Comparison of ENCODE assay signal across 17 cellular contexts in genomic region chr11:61151545-61152252, GRCh38. TPM values are rescaled to one million over a fixed set of nuclear protein-coding genes. Genes with fewer than 3 reads are reported as not detected.
A peak's percentile ranks its signal among the peaks of the same experiment; 100 is the strongest.
DNase-seq lines count a peak whose midpoint lies in the region; ATAC-seq and TF ChIP-seq lines count a peak whose summit lies in the region.
"Had no signal": no experiment of that assay in that cellular context is flagged by ENCODE, and none has a peak within 500 bp of the region (broad histone marks: within the 10 kb centered on the region; RNA-seq: fewer than 3 reads in every experiment).

No MANE protein-coding gene starts in this region.

- no peak for DNase-seq in Calu3
- no peak for DNase-seq in gastrocnemius medialis
- DNase-seq in activated naive CD4-positive, alpha-beta T cell treated with anti-CD3 and anti-CD28 coated beads, Interleukin-2, amount 50 U/mL, for 72 hours (ENCODE audit: low spot score in 2 of 2): no peak
- no peak for DNase-seq in CD4-positive, alpha-beta memory T cell
- DNase-seq: activated gamma-delta T cell, EL, GM23248, NCI-H1436 treated with DMSO at 0.1 percent for 48 hours, NCI-H2227 treated with DMSO at 0.1 percent for 48 hours, T-helper 1 cell had no signal

- no peak for TF ChIP-seq POLR2A in gastrocnemius medialis (IDR thresholded peaks at IDR 0.05)

- peak overlapping the region; percentile 49 for H3K4me3 Mint-ChIP-seq in Calu3 (ENCODE audit: low read depth, unreplicated experiment)
- H3K4me3 Mint-ChIP-seq in brain: peak overlapping the region in 3 of 5 experiments; percentile 15 to 63 (median 38)
- H3K4me3 Mint-ChIP-seq in CD4-positive, alpha-beta memory T cell: no peak overlapping the region
- H3K4me3 Mint-ChIP-seq: stimulated activated effector memory CD8-positive, alpha-beta T cell treated with anti-CD3 and anti-CD28 coated beads, Interleukin-12 subunit alpha, Interleukin-12 subunit beta, amount 100 ng/mL, for 72 hours had no signal

- peak overlapping the region in 3 of 4 donors; percentile 36 to 71 (median 65) for H3K27ac ChIP-seq in gastrocnemius medialis
- no peak overlapping the region for H3K27ac ChIP-seq in CD4-positive, alpha-beta memory T cell (ENCODE audit: low read depth, low read length)

- H3K27ac Mint-ChIP-seq in Calu3 (ENCODE audit: unreplicated experiment) (peak overlapping the region; percentile 49), brain (peak overlapping the region in 3 of 5 experiments; percentile 87 to 95 (median 90))
- H3K27ac Mint-ChIP-seq in activated naive CD4-positive, alpha-beta T cell treated with anti-CD3 and anti-CD28 coated beads, Interleukin-2, amount 50 U/mL, for 72 hours: peak overlapping the region in 1 of 2 donors; percentile 62
- no peak overlapping the region for H3K27ac Mint-ChIP-seq in CD4-positive, alpha-beta memory T cell
- H3K27ac Mint-ChIP-seq: stimulated activated effector memory CD8-positive, alpha-beta T cell treated with anti-CD3 and anti-CD28 coated beads, Interleukin-12 subunit alpha, Interleukin-12 subunit beta, amount 100 ng/mL, for 72 hours had no signal

- ATAC-seq in gastrocnemius medialis (peak; percentile 73 to 89), GM19324 (IDR thresholded peaks at IDR 0.05; ENCODE audit: low FRiP score, unreplicated experiment) (no peak), HG03280 (IDR thresholded peaks at IDR 0.05; ENCODE audit: unreplicated experiment) (no peak)
- ATAC-seq in activated naive CD4-positive, alpha-beta T cell treated with anti-CD3 and anti-CD28 coated beads, Interleukin-2, amount 50 U/mL, for 72 hours: no peak
- ATAC-seq: stimulated activated effector memory CD8-positive, alpha-beta T cell treated with anti-CD3 and anti-CD28 coated beads, Interleukin-12 subunit alpha, Interleukin-12 subunit beta, amount 100 ng/mL, for 72 hours had no signal

- CTCF ChIA-PET in Calu3 (lab: Charles Lee): interaction anchor here (0.9 kb wide), 1 partner anchor 10 kb away, joined by 3 read pairs; no protein-coding TSS in a partner anchor
- CTCF ChIA-PET in CD4-positive, alpha-beta memory T cell (lab: Charles Lee; ENCODE audit: partially characterized antibody): interaction anchor here (1.6 kb wide), 1 partner anchor 68 kb away, joined by 3 read pairs; no protein-coding TSS in a partner anchor

- POLR2A ChIA-PET in CD4-positive, alpha-beta memory T cell (lab: Charles Lee; ENCODE audit: partially characterized antibody): no interaction called here

- peaks cover 85% of the 10 kb centered on the region for H3K4me1 ChIP-seq in mucosa of stomach (ENCODE audit: control insufficient read depth, insufficient read depth, low read length)
- H3K4me1 ChIP-seq in gastrocnemius medialis: peaks cover 50 to 53% of the 10 kb centered on the region in 2 donors
- no peaks in the 10 kb centered on the region for H3K4me1 ChIP-seq in CD4-positive, alpha-beta memory T cell (ENCODE audit: insufficient read depth, low read length)

- H3K9me3 Mint-ChIP-seq in Calu3 (ENCODE audit: low read depth, unreplicated experiment): peaks cover 8% of the 10 kb centered on the region
- H3K9me3 Mint-ChIP-seq in brain: peaks cover 15 to 28% (median 21%) of the 10 kb centered on the region in 5 experiments
- H3K9me3 Mint-ChIP-seq in activated naive CD4-positive, alpha-beta T cell treated with anti-CD3 and anti-CD28 coated beads, Interleukin-2, amount 50 U/mL, for 72 hours: peaks cover 10 to 24% of the 10 kb centered on the region in 2 donors
- H3K9me3 Mint-ChIP-seq in CD4-positive, alpha-beta memory T cell: peaks cover 0 to 18% (median 15%) of the 10 kb centered on the region in 8 donors

- H3K27me3 Mint-ChIP-seq in Calu3 (ENCODE audit: unreplicated experiment) (no peaks in the 10 kb centered on the region), brain (peaks cover 3% of the 10 kb centered on the region)
- H3K27me3 Mint-ChIP-seq in CD4-positive, alpha-beta memory T cell: no peaks in the 10 kb centered on the region

- H3K4me3 ChIP-seq in mucosa of stomach (ENCODE audit: low read length) (no peak overlapping the region), gastrocnemius medialis (no peak overlapping the region)
- no peak overlapping the region for H3K4me3 ChIP-seq in CD4-positive, alpha-beta memory T cell (ENCODE audit: low read length in 2 of 2)
- H3K4me3 ChIP-seq: GM23248 had no signal

- H3K36me3 Mint-ChIP-seq in Calu3 (ENCODE audit: insufficient read depth, unreplicated experiment): peaks cover 27% of the 10 kb centered on the region
- peaks cover 29% of the 10 kb centered on the region for H3K36me3 Mint-ChIP-seq in brain
- peaks cover 17 to 27% of the 10 kb centered on the region in 2 donors for H3K36me3 Mint-ChIP-seq in activated naive CD4-positive, alpha-beta T cell treated with anti-CD3 and anti-CD28 coated beads, Interleukin-2, amount 50 U/mL, for 72 hours
- H3K36me3 Mint-ChIP-seq in CD4-positive, alpha-beta memory T cell: peaks cover 13 to 21% of the 10 kb centered on the region in 2 donors
- H3K36me3 Mint-ChIP-seq: stimulated activated effector memory CD8-positive, alpha-beta T cell treated with anti-CD3 and anti-CD28 coated beads, Interleukin-12 subunit alpha, Interleukin-12 subunit beta, amount 100 ng/mL, for 72 hours had no signal

- H3K27me3 ChIP-seq in mucosa of stomach (ENCODE audit: control insufficient read depth, insufficient read depth, low read length): no peaks in the 10 kb centered on the region
- H3K27me3 ChIP-seq in gastrocnemius medialis: no peaks in the 10 kb centered on the region
- no peaks in the 10 kb centered on the region for H3K27me3 ChIP-seq in CD4-positive, alpha-beta memory T cell (ENCODE audit: insufficient read depth, low read length)

- in situ Hi-C loops in gastrocnemius medialis (cut with MboI; ENCODE audit: low sequenced_read_pairs in 4 of 4): loop anchor here in 1 of 4 donors (25.0 kb wide), 1 partner anchor 239 kb away; the partner anchor contains the start of genes PRPF19, TMEM109 and TMEM132A

- H3K9me3 ChIP-seq in mucosa of stomach (ENCODE audit: control insufficient read depth, low read length): no peaks in the 10 kb centered on the region
- no peaks in the 10 kb centered on the region for H3K9me3 ChIP-seq in gastrocnemius medialis
- peaks cover 0 to 3% of the 10 kb centered on the region in 2 donors for H3K9me3 ChIP-seq in CD4-positive, alpha-beta memory T cell (ENCODE audit: control insufficient read depth in 1 of 2, low read length in 2 of 2)

- intact Hi-C loops in Calu3 (cut with micrococcal nuclease; ENCODE audit: unreplicated experiment): no loop called here
- intact Hi-C loops in gastrocnemius medialis (cut with DNase I; ENCODE audit: low total_unique reads): loop anchor here (5.0 kb wide), 1 partner anchor 531 kb away; the partner anchor contains the start of gene DAGLA
- intact Hi-C loops in CD4-positive, alpha-beta memory T cell (cut with micrococcal nuclease): no loop called here

- H3K4me1 Mint-ChIP-seq in Calu3 (ENCODE audit: low read depth, unreplicated experiment) (peaks cover 63% of the 10 kb centered on the region), brain (peaks cover 69% of the 10 kb centered on the region)
- H3K4me1 Mint-ChIP-seq in CD4-positive, alpha-beta memory T cell: peaks cover 0 to 15% (median 6%) of the 10 kb centered on the region in 4 donors

- peak overlapping the region; percentile 1 for H3K9ac ChIP-seq in mucosa of stomach (ENCODE audit: low read length)
- H3K9ac ChIP-seq: GM23248 had no signal

- H3K36me3 ChIP-seq in mucosa of stomach (ENCODE audit: control insufficient read depth, insufficient read depth, low read length) (no peaks in the 10 kb centered on the region), gastrocnemius medialis (no peaks in the 10 kb centered on the region)
- H3K36me3 ChIP-seq in CD4-positive, alpha-beta memory T cell (ENCODE audit: insufficient read depth, low read length): no peaks in the 10 kb centered on the region

- TF ChIP-seq CTCF in Calu3 (IDR thresholded peaks at IDR 0.05; ENCODE audit: unreplicated experiment): no peak
- no peak for TF ChIP-seq CTCF in brain (conservative IDR thresholded peaks at IDR 0.05)
- no peak for TF ChIP-seq CTCF in gastrocnemius medialis (IDR thresholded peaks at IDR 0.05 in 4 of 5, conservative IDR thresholded peaks at IDR 0.05 in 1 of 5)

- no TSS peak for BruUV-seq in Calu3 (replicated peaks; lab: Mats Ljungman, UMichigan)

RNA-seq across cellular contexts. Expression of gene VPS37C, which starts 9.5 kb away (rescaled TPM):
- 22.7 TPM in 2 replicates for total RNA-seq in Calu3 (2022)
- polyA plus RNA-seq in brain (ENCODE audit: insufficient read depth, low read depth, low replicate concordance): 19.0 TPM
- 10 to 100 TPM; 17.7 to 27.1 (median 23.5) TPM for total RNA-seq in gastrocnemius medialis
- total RNA-seq in activated naive CD4-positive, alpha-beta T cell treated with anti-CD3 and anti-CD28 coated beads, Interleukin-2, amount 50 U/mL, for 72 hours: 10 to 100 TPM; 10.2 to 10.9 TPM
- total RNA-seq in CD4-positive, alpha-beta memory T cell: 1 to 10 TPM; 7.3 to 7.9 TPM
- polyA plus RNA-seq in CD4-positive, alpha-beta memory T cell: under 1 TPM; 0.25 to 0.93 TPM

RNA-seq across cellular contexts. Expression of gene CD5, which starts 49.4 kb away (rescaled TPM):
- not detected in 2 replicates for total RNA-seq in Calu3 (2022)
- polyA plus RNA-seq in brain (ENCODE audit: insufficient read depth, low read depth, low replicate concordance): 0.29 TPM
- total RNA-seq in gastrocnemius medialis: under 1 TPM in 2 of 4 donors, not detected in 2; 0.46 to 0.53 TPM
- total RNA-seq in activated naive CD4-positive, alpha-beta T cell treated with anti-CD3 and anti-CD28 coated beads, Interleukin-2, amount 50 U/mL, for 72 hours: 100 to 1,000 TPM; 227 to 294 TPM
- 100 to 1,000 TPM; 283 to 289 TPM for total RNA-seq in CD4-positive, alpha-beta memory T cell
- polyA plus RNA-seq in CD4-positive, alpha-beta memory T cell: 100 to 1,000 TPM; 170 to 323 TPM
- total RNA-seq: GM23248, lung microvascular endothelial cell had no signal
- polyA plus RNA-seq: GM23248 had no signal

RNA-seq across cellular contexts. Expression of gene PGA3, which starts 51.6 kb away (rescaled TPM):
- not detected in 2 replicates for total RNA-seq in Calu3 (2022)
- 0.24 TPM for polyA plus RNA-seq in brain (ENCODE audit: insufficient read depth, low read depth, low replicate concordance)
- total RNA-seq in gastrocnemius medialis: not detected
- total RNA-seq in activated naive CD4-positive, alpha-beta T cell treated with anti-CD3 and anti-CD28 coated beads, Interleukin-2, amount 50 U/mL, for 72 hours: not detected
- not detected for total RNA-seq in CD4-positive, alpha-beta memory T cell
- polyA plus RNA-seq in CD4-positive, alpha-beta memory T cell: not detected
- total RNA-seq: GM23248, lung microvascular endothelial cell, ureter had no signal
- polyA plus RNA-seq: GM23248 had no signal

Comparison
In these comparisons a context has a peak if more than half of its experiments do, and no peak if none do; other contexts are left out.
1. H3K27ac Mint-ChIP-seq: peak in Calu3 (single experiment) and brain (3 of 5); none in CD4-positive, alpha-beta memory T cell (0 of 7).
2. H3K4me3 Mint-ChIP-seq: peak in Calu3 (single experiment) and brain (3 of 5); none in CD4-positive, alpha-beta memory T cell (0 of 8).
3. ATAC-seq: peak in gastrocnemius medialis (2 of 2); none in GM19324 (single experiment), activated naive CD4-positive, alpha-beta T cell treated with anti-CD3 and anti-CD28 coated beads, Interleukin-2, amount 50 U/mL, for 72 hours (0 of 2) and HG03280 (single experiment).
4. RNA of gene CD5, which starts 49.4 kb away (total RNA-seq): 227 to 294 TPM in activated naive CD4-positive, alpha-beta T cell treated with anti-CD3 and anti-CD28 coated beads, Interleukin-2, amount 50 U/mL, for 72 hours and 283 to 289 TPM in CD4-positive, alpha-beta memory T cell; 0.46 to 0.53 TPM in gastrocnemius medialis and not detected in Calu3; every median in the first group is over 100 times any median in the second.